18 cellular contexts compared by ENCODE assay signal in the genomic region with DNA sequence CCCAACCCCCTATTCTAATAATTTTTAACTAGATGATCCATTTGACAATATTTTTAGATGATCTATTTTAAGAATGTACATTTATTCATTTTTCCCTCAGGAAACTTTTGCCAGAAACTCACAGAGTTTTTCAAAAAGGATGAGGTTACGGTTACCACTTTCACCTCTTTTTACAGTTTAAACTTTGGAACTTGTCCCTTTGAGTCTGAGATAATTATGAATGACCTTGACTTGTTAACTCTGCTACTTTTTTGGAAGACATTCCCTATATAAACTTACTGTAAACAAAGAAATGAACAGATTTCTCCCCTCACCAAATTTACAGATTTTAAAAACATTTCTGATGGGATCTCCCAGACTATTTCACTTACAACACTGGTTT. TPM values are rescaled to one million over a fixed set of nuclear protein-coding genes. Genes with fewer than 3 reads are reported as not detected.
A peak's percentile ranks its signal among the peaks of the same experiment; 100 is the strongest.
DNase-seq lines count a peak whose midpoint lies in the region; ATAC-seq, FAIRE-seq and TF ChIP-seq lines count a peak whose summit lies in the region.
"Had no signal": no experiment of that assay in that cellular context is flagged by ENCODE, and none has a peak within 500 bp of the region (broad histone marks: within the 10 kb centered on the region; RNA-seq: fewer than 3 reads in every experiment).

No MANE protein-coding gene starts in this region.

- ATAC-seq in Right ventricle myocardium inferior, result no peak
- ATAC-seq: activated CD8-positive, alpha-beta T cell treated with anti-CD3 and anti-CD28 coated beads for 36 hours had no signal

- peak overlapping the region; percentile 57 for H3K4me3 ChIP-seq in adipocyte (ENCODE audit: low read length)
- no peak overlapping the region for H3K4me3 ChIP-seq in kidney (ENCODE audit: low read length in 2 of 2)
- no peak overlapping the region for H3K4me3 ChIP-seq in spleen
- H3K4me3 ChIP-seq: gastroesophageal sphincter had no signal

- H3K36me3 Mint-ChIP-seq in HFFc6 (ENCODE audit: low read depth), result peaks cover 37% of the 10 kb centered on the region

- H3K4me1 ChIP-seq in adipocyte (ENCODE audit: control insufficient read depth, insufficient read depth, low read length), result peaks cover 51% of the 10 kb centered on the region
- H3K4me1 ChIP-seq in kidney (ENCODE audit: control insufficient read depth in 1 of 2, insufficient read depth in 1 of 2, low read depth in 1 of 2, low read length in 2 of 2), result peaks cover 16 to 39% of the 10 kb centered on the region in 2 donors
- peaks cover 0 to 42% (median 3%) of the 10 kb centered on the region in 6 donors for H3K4me1 ChIP-seq in spleen

- peaks cover 83% of the 10 kb centered on the region for H3K4me1 Mint-ChIP-seq in HFFc6 (ENCODE audit: low read depth)

- no peak for FAIRE-seq in kidney (lab: Jason Lieb, UNC)

- TF ChIP-seq CTCF in HFFc6 (IDR thresholded peaks at IDR 0.05) (no peak), kidney (IDR thresholded peaks at IDR 0.05; ENCODE audit: borderline replicate concordance, extremely low read depth, insufficient read depth) (no peak), spleen (IDR thresholded peaks at IDR 0.05 in 8 of 11, conservative IDR thresholded peaks at IDR 0.05 in 3 of 11) (no peak)

- H3K27ac ChIP-seq in kidney (ENCODE audit: low read depth in 2 of 2, low read length in 2 of 2) (peak overlapping the region; percentile 43 to 48), spleen (peak overlapping the region in 6 of 8 donors; percentile 2 to 62 (median 38))
- H3K27ac ChIP-seq: gastroesophageal sphincter, HL-60 had no signal

- intact Hi-C loops in kidney (cut with DNase I) (no loop called here), spleen (cut with DNase I; ENCODE audit: low total_unique reads) (no loop called here), Right ventricle myocardium inferior (cut with DNase I) (no loop called here)

- H3K27ac Mint-ChIP-seq in HFFc6, result peak overlapping the region; percentile 87
- H3K27ac Mint-ChIP-seq: activated CD8-positive, alpha-beta T cell treated with anti-CD3 and anti-CD28 coated beads for 36 hours; endodermal cell; memory B cell had no signal

- no peak for TF ChIP-seq POLR2A in spleen (IDR thresholded peaks at IDR 0.05)

- DNase-seq in HFFc6 (no peak), adipocyte (ENCODE audit: low read depth) (no peak), kidney (no peak), spleen (no peak), ecto neural progenitor cell (ENCODE audit: low spot score) (no peak), mesenteric fat pad (ENCODE audit: low spot score) (no peak), Right ventricle myocardium inferior (ENCODE audit: missing footprints) (no peak)
- DNase-seq: activated CD8-positive, alpha-beta T cell treated with anti-CD3 and anti-CD28 coated beads for 36 hours; activated effector memory CD4-positive, alpha-beta T cell treated with anti-CD3 and anti-CD28 coated beads, Interleukin-2, amount 50 U/mL, for 16 hours; CD4-positive, alpha-beta memory T cell; endodermal cell; H7; NCI-H1417; NK-92 treated with Interleukin-12 subunit alpha and Interleukin-12 subunit beta, amount 100 ng/mL, for 24 hours; stimulated activated naive CD8-positive, alpha-beta T cell treated with anti-CD3 and anti-CD28 coated beads, Interleukin-15, Interleukin-2, amounts not matched to agents 100 U/mL and 50 U/mL, for 24 hours had no signal

- peaks cover 1% of the 10 kb centered on the region for H3K9me3 Mint-ChIP-seq in HFFc6
- H3K9me3 Mint-ChIP-seq: activated CD8-positive, alpha-beta T cell treated with anti-CD3 and anti-CD28 coated beads for 36 hours; CD4-positive, alpha-beta memory T cell; endodermal cell; memory B cell had no signal

- H3K27me3 Mint-ChIP-seq in HFFc6 (ENCODE audit: insufficient read depth), result no peaks in the 10 kb centered on the region; the same call in 1 of the 2 replicates
- H3K27me3 Mint-ChIP-seq: activated CD8-positive, alpha-beta T cell treated with anti-CD3 and anti-CD28 coated beads for 36 hours; CD4-positive, alpha-beta memory T cell; memory B cell had no signal

- WGBS in spleen, 5 donors, result 74 to 81% (median 79%) methylated on average over 1 of the region's 1 CpG

- H3K9me3 ChIP-seq in adipocyte (ENCODE audit: control insufficient read depth, low read length), result no peaks in the 10 kb centered on the region
- H3K9me3 ChIP-seq in kidney (ENCODE audit: control insufficient read depth in 1 of 2, low read length in 2 of 2), result no peaks in the 10 kb centered on the region
- no peaks in the 10 kb centered on the region for H3K9me3 ChIP-seq in spleen
- H3K9me3 ChIP-seq: gastroesophageal sphincter had no signal

- H3K4me3 Mint-ChIP-seq in HFFc6, result peak overlapping the region; percentile 70
- H3K4me3 Mint-ChIP-seq: activated CD8-positive, alpha-beta T cell treated with anti-CD3 and anti-CD28 coated beads for 36 hours; CD4-positive, alpha-beta memory T cell; endodermal cell; memory B cell had no signal

- peaks cover 4% of the 10 kb centered on the region for H3K36me3 ChIP-seq in adipocyte (ENCODE audit: control insufficient read depth, insufficient read depth, low read length, severe bottlenecking)
- H3K36me3 ChIP-seq in kidney (ENCODE audit: control insufficient read depth in 1 of 2, insufficient read depth in 2 of 2, low read length in 2 of 2), result no peaks in the 10 kb centered on the region
- peaks cover 0 to 78% (median 14%) of the 10 kb centered on the region in 6 donors for H3K36me3 ChIP-seq in spleen

- H3K9ac ChIP-seq in adipocyte (ENCODE audit: low read length) (peak overlapping the region; percentile 17), kidney (ENCODE audit: low read length in 2 of 2) (peak overlapping the region in 1 of 2 donors; percentile 6)

- no peaks in the 10 kb centered on the region for H3K27me3 ChIP-seq in adipocyte (replicated peaks; ENCODE audit: control insufficient read depth, insufficient read depth, low read length)
- no peaks in the 10 kb centered on the region for H3K27me3 ChIP-seq in spleen (replicated peaks in 1 of 7)
- H3K27me3 ChIP-seq: gastroesophageal sphincter had no signal

RNA-seq across cellular contexts. Expression of gene BLOC1S5, which starts 18.4 kb away (rescaled TPM):
- 10 to 100 TPM in 3 of 6 experiments, 1 to 10 TPM in 3; 8.4 to 13.4 (median 9.5) TPM for total RNA-seq in HFFc6 (2021; fragmentation: NEBNext Ultra II Directional; extraction: Animal tissue kit (Norgen Biotek cat#: 25700))
- total RNA-seq in kidney, result 27.6 TPM
- polyA plus RNA-seq in kidney (ENCODE audit: insufficient read depth, low read depth, low replicate concordance), result 20.2 TPM
- 10 to 100 TPM; 11.6 to 18.0 (median 14.6) TPM for total RNA-seq in spleen
- 10 to 100 TPM in 1 of 3 donors, 1 to 10 TPM in 2; 6.6 to 11.3 (median 6.9) TPM for polyA plus RNA-seq in spleen
- total RNA-seq in mesenteric fat pad, result 10.2 TPM
- total RNA-seq in Right ventricle myocardium inferior, result 8.1 TPM

RNA-seq across cellular contexts. Expression of gene EEF1E1, which starts 19.8 kb away (rescaled TPM):
- total RNA-seq in HFFc6 (2021; fragmentation: NEBNext Ultra II Directional; extraction: Animal tissue kit (Norgen Biotek cat#: 25700)), result 10 to 100 TPM; 36.7 to 43.0 (median 41.8) TPM
- total RNA-seq in kidney (35.4 TPM), spleen (10 to 100 TPM; 12.2 to 18.6 (median 16.2) TPM), mesenteric fat pad (12.7 TPM), Right ventricle myocardium inferior (13.3 TPM)
- polyA plus RNA-seq in kidney (ENCODE audit: insufficient read depth, low read depth, low replicate concordance) (59.3 TPM), spleen (10 to 100 TPM; 23.3 to 35.9 (median 34.1) TPM)
